Comparison of ENCODE assay signal across 1 cellular context in the genomic region with DNA sequence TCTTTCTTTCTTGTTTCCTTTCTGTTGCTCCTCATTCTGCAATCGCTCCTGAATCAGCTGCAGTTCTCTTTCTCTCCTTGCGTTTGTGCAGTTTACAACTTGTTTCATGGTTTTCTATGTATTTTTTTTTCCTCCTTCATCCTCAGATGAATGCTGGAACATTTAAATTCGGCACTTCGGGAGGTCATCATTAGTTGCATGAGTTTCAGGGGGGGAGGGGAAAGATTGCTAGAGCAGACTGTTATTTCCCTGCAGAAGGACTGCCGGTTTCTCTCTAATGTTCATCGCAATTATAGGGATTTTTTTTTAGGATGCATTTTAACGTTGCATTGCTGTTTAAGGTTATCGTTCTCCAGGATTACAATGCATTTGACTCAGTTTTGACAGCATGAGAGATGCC.
TF ChIP-seq lines count a peak whose summit lies in the region.

No MANE protein-coding gene starts in this region.

TF ChIP-seq in H1, 55 proteins besides CTCF, POLR2A, EP300 and RAD21:
- no peak for TF ChIP-seq RNF2 (IDR thresholded peaks at IDR 0.05; ENCODE audit: borderline replicate concordance, low read depth, low read length, missing control alignments, poor library complexity, severe bottlenecking)
- TF ChIP-seq BACH1 (IDR thresholded peaks at IDR 0.05; ENCODE audit: low read length), result no peak
- no peak for TF ChIP-seq TEAD4 (IDR thresholded peaks at IDR 0.05; ENCODE audit: low read depth, low read length)
- TF ChIP-seq CHD1 (IDR thresholded peaks at IDR 0.05; ENCODE audit: low read depth, low read length), result no peak
TF ChIP-seq in H1: peak in this region for 0.
